ENCODE assay signal across 9 cellular contexts in genomic region chr11:70839851-70840250, GRCh38.
"Had no signal": no experiment of that assay in that cellular context is flagged by ENCODE, and none has a peak within 500 bp of the region (broad histone marks: within the 10 kb centered on the region; RNA-seq: fewer than 3 reads in every experiment).

No MANE protein-coding gene starts in this region.

- H3K4me2 ChIP-seq: GM23338 had no signal

- DNase-seq: GM23248, GOT3, H7, H9, HCEC 1CT, HFFc6 had no signal

- H3K9ac ChIP-seq: GM23248 had no signal

- H3K4me3 ChIP-seq: GM23248, GM23338, HAP-1 had no signal

- H3K27ac ChIP-seq: GM23248 had no signal

- H3K36me3 ChIP-seq: HAP-1 had no signal

- H2AFZ ChIP-seq: GM23248, GM23338 had no signal

- H3K9me3 ChIP-seq: HAP-1 had no signal

- H3K4me1 ChIP-seq: HAP-1 had no signal

- ATAC-seq: GM23338, HCT116 had no signal
